ENCODE assay signal across 14 cellular contexts in the genomic region with DNA sequence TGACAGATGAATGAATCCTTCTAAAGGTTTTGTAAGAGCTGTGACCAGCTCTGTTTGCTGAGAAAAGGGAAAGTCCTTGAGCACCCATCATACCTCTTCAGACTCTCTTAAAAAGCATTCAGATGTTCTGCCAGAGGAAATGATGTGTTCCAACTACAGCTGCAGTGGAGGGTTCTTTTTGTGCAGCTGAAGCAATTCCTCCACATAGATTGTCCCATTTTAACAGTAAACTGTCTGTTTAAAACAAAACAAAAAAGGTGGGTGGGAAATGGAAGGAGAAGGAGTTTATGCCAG.
DNase-seq lines count a peak whose midpoint lies in the region; ATAC-seq, FAIRE-seq and TF ChIP-seq lines count a peak whose summit lies in the region.
"Had no signal": no experiment of that assay in that cellular context is flagged by ENCODE, and none has a peak within 500 bp of the region (broad histone marks: within the 10 kb centered on the region; RNA-seq: fewer than 3 reads in every experiment).

No MANE protein-coding gene starts in this region.

- H3K27ac ChIP-seq in GM12878 (ENCODE audit: control insufficient read depth, insufficient read depth), result peak overlapping the region; percentile 36; the same call in 1 of the 2 replicates
- H3K27ac ChIP-seq in brain microvascular endothelial cell, result no peak overlapping the region

- H4K20me1 ChIP-seq in GM12878 (ENCODE audit: control insufficient read depth, insufficient read depth), result no peaks in the 10 kb centered on the region

- TF ChIP-seq POLR2A in GM12878 (IDR thresholded peaks at IDR 0.05; ENCODE audit: low read depth, low read length), result no peak

- POLR2A ChIA-PET in GM12878 (lab: Charles Lee), result interaction anchor here (0.6 to 1.5 kb wide), 6 partner anchors 9 to 73 kb away, joined by 3 to 11 read pairs (median 4); no protein-coding TSS in a partner anchor

- intact Hi-C loops in GM12878 (cut with micrococcal nuclease; ENCODE audit: unreplicated experiment) (no loop called here), CD14-positive monocyte (cut with micrococcal nuclease) (no loop called here)

- H3K4me3 ChIP-seq in GM12878 (peak overlapping the region; percentile 25; the same call in 1 of the 2 replicates), brain microvascular endothelial cell (ENCODE audit: low read depth, low read length) (no peak overlapping the region)
- H3K4me3 ChIP-seq: coronary artery had no signal

- no peak overlapping the region for H3K9ac ChIP-seq in GM12878 (ENCODE audit: control insufficient read depth, insufficient read depth, low read length)

- TF ChIP-seq CTCF in GM12878 (IDR thresholded peaks at IDR 0.05 in 2 of 3, conservative IDR thresholded peaks at IDR 0.05 in 1 of 3; ENCODE audit: control insufficient read depth in 2 of 3, extremely low read depth in 1 of 3, insufficient read depth in 1 of 3, low read depth in 3 of 3, low read length in 3 of 3) (no peak), osteocyte (IDR thresholded peaks at IDR 0.05) (no peak), CD14-positive monocyte (IDR thresholded peaks at IDR 0.05) (no peak), brain microvascular endothelial cell (IDR thresholded peaks at IDR 0.05; ENCODE audit: low read depth, low read length, missing control alignments) (no peak)

- H3K9me3 ChIP-seq in GM12878 (replicated peaks; ENCODE audit: control insufficient read depth, insufficient read depth, low read length), result no peaks in the 10 kb centered on the region

- no peak for TF ChIP-seq RAD21 in GM12878 (IDR thresholded peaks at IDR 0.05; ENCODE audit: insufficient read depth, low read depth, low read length)

- peak; percentile 77 for ATAC-seq in GM18868 (IDR thresholded peaks at IDR 0.05; ENCODE audit: unreplicated experiment)
- peak; percentile 55 for ATAC-seq in HG03280 (IDR thresholded peaks at IDR 0.05; ENCODE audit: unreplicated experiment)
- ATAC-seq in GM12878, result peak; percentile 78

- no peak overlapping the region for H2AFZ ChIP-seq in GM12878 (ENCODE audit: control insufficient read depth, low read depth, low read length)

- H3K79me2 ChIP-seq in GM12878 (ENCODE audit: control insufficient read depth, insufficient read depth, low read length), result no peaks in the 10 kb centered on the region; the same call in 1 of the 2 replicates

- H3K36me3 ChIP-seq in GM12878 (ENCODE audit: control insufficient read depth in 2 of 2, insufficient read depth in 2 of 2, low read length in 1 of 2), result no peaks in the 10 kb centered on the region
- H3K36me3 ChIP-seq in brain microvascular endothelial cell (replicated peaks), result no peaks in the 10 kb centered on the region

- SMC1A ChIA-PET in GM12878 (lab: Charles Lee; ENCODE audit: uncharacterized antibody, unreplicated experiment), result interaction anchor here (0.7 to 5.9 kb wide), 16 partner anchors 8 to 736 kb away, joined by 3 to 51 read pairs (median 4); no protein-coding TSS in a partner anchor

- FAIRE-seq in GM12878 (lab: Jason Lieb, UNC), result no peak
- FAIRE-seq: HTR-8/SVneo had no signal

- RAD21 ChIA-PET in GM12878 (lab: Charles Lee; ENCODE audit: unreplicated experiment), result interaction anchor here (0.9 to 2.6 kb wide), 16 partner anchors 9 to 736 kb away, joined by 3 to 15 read pairs (median 4); no protein-coding TSS in a partner anchor

- H3K27me3 Mint-ChIP-seq in osteocyte (ENCODE audit: unreplicated experiment), result no peaks in the 10 kb centered on the region
- H3K27me3 Mint-ChIP-seq in CD14-positive monocyte (ENCODE audit: low read depth in 3 of 3), result peaks cover 0 to 2% (median 2%) of the 10 kb centered on the region in 3 donors

- H3K27me3 ChIP-seq in GM12878 (replicated peaks in 1 of 2; ENCODE audit: control insufficient read depth in 2 of 2, insufficient read depth in 2 of 2, low read length in 1 of 2) (no peaks in the 10 kb centered on the region), brain microvascular endothelial cell (replicated peaks) (no peaks in the 10 kb centered on the region)

- H3K4me1 Mint-ChIP-seq in osteocyte (ENCODE audit: unreplicated experiment) (peaks cover 52% of the 10 kb centered on the region), CD14-positive monocyte (peaks cover 10% of the 10 kb centered on the region)
- H3K4me1 Mint-ChIP-seq: activated CD4-positive, alpha-beta memory T cell treated with anti-CD3 and anti-CD28 coated beads, Interleukin-2, amount 10 ng/mL, durations not matched to agents 7 days and 5 days had no signal

- peak overlapping the region; percentile 23 for H3K27ac Mint-ChIP-seq in osteocyte (ENCODE audit: unreplicated experiment)
- no peak overlapping the region for H3K27ac Mint-ChIP-seq in CD14-positive monocyte
- H3K27ac Mint-ChIP-seq: activated CD4-positive, alpha-beta memory T cell treated with anti-CD3 and anti-CD28 coated beads, Interleukin-2, amount 10 ng/mL, durations not matched to agents 7 days and 5 days had no signal

- H3K36me3 Mint-ChIP-seq in osteocyte (ENCODE audit: unreplicated experiment) (no peaks in the 10 kb centered on the region), CD14-positive monocyte (no peaks in the 10 kb centered on the region)

- peaks cover 13% of the 10 kb centered on the region for H3K4me1 ChIP-seq in GM12878 (ENCODE audit: control insufficient read depth, insufficient read depth, low read length)

- BruUV-seq in GM12878 (replicated peaks; lab: Mats Ljungman, UMichigan), result no TSS peak

- in situ Hi-C loops in GM12878 (cut with MboI) (no loop called here), brain microvascular endothelial cell (cut with HindIII; ENCODE audit: low pct_ligation_motif_present, low sequenced_read_pairs) (no loop called here)

- no peak for TF ChIP-seq EP300 in GM12878 (IDR thresholded peaks at IDR 0.05; ENCODE audit: borderline replicate concordance in 1 of 2, control insufficient read depth in 1 of 2, low read depth in 2 of 2, low read length in 2 of 2)

- CTCF ChIA-PET in GM12878 (lab: Yijun Ruan, JAX), result interaction anchor here (0.7 to 4.0 kb wide), 8 partner anchors 10 to 786 kb away, joined by 3 to 15 read pairs (median 4); no protein-coding TSS in a partner anchor

- DNase-seq in GM12878 (ENCODE audit: low read depth, low spot score) (peak; percentile 39), osteocyte (ENCODE audit: extremely low spot score, unreplicated experiment) (no peak), CD14-positive monocyte (ENCODE audit: low spot score) (no peak), GM19240 (ENCODE audit: insufficient read length, low spot score) (no peak), brain microvascular endothelial cell (no peak)
- no peak for DNase-seq in effector CD4-positive, alpha-beta T cell
- DNase-seq: activated CD4-positive, alpha-beta memory T cell treated with anti-CD3 and anti-CD28 coated beads, Interleukin-2, amount 10 ng/mL, durations not matched to agents 7 days and 5 days; activated naive CD4-positive, alpha-beta T cell treated with Interleukin-2 at 50 U/mL for 16 hours; NCI-H1417 treated with DMSO at 0.1 percent for 48 hours; stimulated activated naive CD4-positive, alpha-beta T cell treated with Interleukin-2 at 50 U/mL for 16 hours had no signal

- H3K4me2 ChIP-seq in GM12878 (ENCODE audit: control insufficient read depth, insufficient read depth), result peak overlapping the region; percentile 51

- H3K4me3 Mint-ChIP-seq in osteocyte (ENCODE audit: unreplicated experiment) (no peak overlapping the region), CD14-positive monocyte (no peak overlapping the region)
- H3K4me3 Mint-ChIP-seq: activated CD4-positive, alpha-beta memory T cell treated with anti-CD3 and anti-CD28 coated beads, Interleukin-2, amount 10 ng/mL, durations not matched to agents 7 days and 5 days had no signal

- H3K9me3 Mint-ChIP-seq in osteocyte (ENCODE audit: unreplicated experiment) (no peaks in the 10 kb centered on the region), CD14-positive monocyte (no peaks in the 10 kb centered on the region)
- H3K9me3 Mint-ChIP-seq: activated CD4-positive, alpha-beta memory T cell treated with anti-CD3 and anti-CD28 coated beads, Interleukin-2, amount 10 ng/mL, durations not matched to agents 7 days and 5 days had no signal

TF ChIP-seq in GM12878, 131 proteins besides CTCF, POLR2A, EP300 and RAD21:
- peak; percentile 45; the same call in 1 of the 2 replicates for TF ChIP-seq NFIC (IDR thresholded peaks at IDR 0.05; ENCODE audit: low read depth, low read length)
- peak; percentile 19; the same call in 1 of the 2 replicates for TF ChIP-seq CREM (IDR thresholded peaks at IDR 0.05; ENCODE audit: low read depth)
- no peak for TF ChIP-seq MAX (IDR thresholded peaks at IDR 0.05; ENCODE audit: low read depth, low read length)
- TF ChIP-seq, protein P1, sequence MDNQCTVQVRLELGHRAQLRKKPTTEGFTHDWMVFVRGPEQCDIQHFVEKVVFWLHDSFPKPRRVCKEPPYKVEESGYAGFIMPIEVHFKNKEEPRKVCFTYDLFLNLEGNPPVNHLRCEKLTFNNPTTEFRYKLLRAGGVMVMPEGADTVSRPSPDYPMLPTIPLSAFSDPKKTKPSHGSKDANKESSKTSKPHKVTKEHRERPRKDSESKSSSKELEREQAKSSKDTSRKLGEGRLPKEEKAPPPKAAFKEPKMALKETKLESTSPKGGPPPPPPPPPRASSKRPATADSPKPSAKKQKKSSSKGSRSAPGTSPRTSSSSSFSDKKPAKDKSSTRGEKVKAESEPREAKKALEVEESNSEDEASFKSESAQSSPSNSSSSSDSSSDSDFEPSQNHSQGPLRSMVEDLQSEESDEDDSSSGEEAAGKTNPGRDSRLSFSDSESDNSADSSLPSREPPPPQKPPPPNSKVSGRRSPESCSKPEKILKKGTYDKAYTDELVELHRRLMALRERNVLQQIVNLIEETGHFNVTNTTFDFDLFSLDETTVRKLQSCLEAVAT (IDR thresholded peaks at IDR 0.05), result 0 out of 2 replicates have a peak, but pooled peaks have one; percentile 2
